In the genomic region with DNA sequence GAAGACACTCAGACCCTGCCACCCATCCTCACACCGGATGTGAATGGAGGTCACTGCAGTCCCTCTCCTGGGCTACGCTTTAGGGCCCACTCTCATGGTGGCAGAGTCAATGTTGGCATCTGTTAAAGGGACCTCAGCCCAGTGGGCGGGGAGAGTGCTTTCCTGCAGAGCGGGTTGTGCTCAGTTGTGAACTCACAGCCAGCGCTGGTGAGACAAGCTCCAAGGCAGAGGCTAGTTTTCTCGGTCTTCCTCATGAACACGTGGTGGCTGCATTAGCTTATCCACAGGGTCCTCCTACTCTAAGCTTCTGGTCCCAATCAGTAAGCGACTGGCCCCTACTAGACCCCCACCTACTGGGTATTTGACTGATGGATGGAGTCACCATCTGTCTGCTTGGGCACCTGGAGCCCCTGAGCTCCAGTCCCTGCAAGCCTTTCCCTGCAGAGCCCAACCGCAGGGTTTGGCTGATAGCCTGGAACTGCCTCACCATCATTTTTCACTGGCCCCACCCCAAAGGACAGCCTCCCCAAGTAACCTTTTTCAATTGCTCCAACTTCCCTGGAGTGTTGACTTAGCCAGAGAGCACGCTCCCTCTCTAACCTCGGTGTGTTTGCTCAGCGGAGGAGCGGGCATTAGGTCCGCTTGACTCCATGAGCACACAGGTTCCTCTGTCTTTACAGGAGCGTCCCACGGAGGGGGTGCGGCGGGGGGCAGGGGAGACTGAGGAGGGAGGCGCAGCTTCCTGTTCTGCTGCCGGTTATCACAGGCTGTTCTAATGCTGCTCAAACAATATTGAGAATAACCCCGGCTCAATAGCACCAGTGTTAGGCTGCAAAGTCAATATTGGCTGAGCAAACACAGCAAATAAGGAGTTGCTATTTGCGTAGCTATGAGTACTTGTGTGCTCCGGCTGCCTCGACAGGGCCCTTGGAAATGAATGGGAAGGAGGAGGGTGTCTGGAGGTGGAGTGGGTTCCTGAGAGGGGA, we compare ENCODE assay signal across 8 cellular contexts.
DNase-seq lines count a peak whose midpoint lies in the region; ATAC-seq and TF ChIP-seq lines count a peak whose summit lies in the region.

No MANE protein-coding gene starts in this region.

- H3K27me3 Mint-ChIP-seq in activated CD8-positive, alpha-beta T cell treated with anti-CD3 and anti-CD28 coated beads for 36 hours = peaks cover 9% of the 10 kb centered on the region
- peaks cover 71% of the 10 kb centered on the region for H3K27me3 Mint-ChIP-seq in stimulated activated memory B cell treated with anti-CD40 and anti-IgM and Interleukin-4, amounts not matched to agents 10 μg/mL and 1 μg/mL and 100 μg/mL, for 72 hours

- H3K36me3 Mint-ChIP-seq in activated CD8-positive, alpha-beta T cell treated with anti-CD3 and anti-CD28 coated beads for 36 hours (ENCODE audit: low read depth) = no peaks in the 10 kb centered on the region
- no peaks in the 10 kb centered on the region for H3K36me3 Mint-ChIP-seq in stimulated activated memory B cell treated with anti-CD40 and anti-IgM and Interleukin-4, amounts not matched to agents 10 μg/mL and 1 μg/mL and 100 μg/mL, for 72 hours

- H3K27me3 ChIP-seq in adrenal gland (no peaks in the 10 kb centered on the region), liver (ENCODE audit: control insufficient read depth in 4 of 4, insufficient read depth in 4 of 4, low read length in 3 of 4) (no peaks in the 10 kb centered on the region)

- no peaks in the 10 kb centered on the region for H3K36me3 ChIP-seq in adrenal gland (replicated peaks in 1 of 2)
- no peaks in the 10 kb centered on the region for H3K36me3 ChIP-seq in liver (ENCODE audit: control insufficient read depth in 4 of 4, insufficient read depth in 3 of 4, low read depth in 1 of 4, low read length in 3 of 4)

- TF ChIP-seq CTCF in AG10803 (conservative IDR thresholded peaks at IDR 0.05; ENCODE audit: low read length) = no peak
- TF ChIP-seq CTCF in adrenal gland (IDR thresholded peaks at IDR 0.05) = no peak
- no peak for TF ChIP-seq CTCF in liver (IDR thresholded peaks at IDR 0.05; ENCODE audit: low read depth, low read length, missing input control)
- TF ChIP-seq CTCF in activated CD8-positive, alpha-beta T cell treated with anti-CD3 and anti-CD28 coated beads for 36 hours (IDR thresholded peaks at IDR 0.05) = no peak

- H3K27ac Mint-ChIP-seq in activated CD8-positive, alpha-beta T cell treated with anti-CD3 and anti-CD28 coated beads for 36 hours = no peak overlapping the region
- H3K27ac Mint-ChIP-seq in stimulated activated memory B cell treated with anti-CD40 and anti-IgM and Interleukin-4, amounts not matched to agents 10 μg/mL and 1 μg/mL and 100 μg/mL, for 72 hours = no peak overlapping the region

- POLR2A ChIA-PET in activated CD8-positive, alpha-beta T cell treated with anti-CD3 and anti-CD28 coated beads for 36 hours (lab: Charles Lee) = no interaction called here

- DNase-seq in AG10803 (ENCODE audit: low read depth) (peak; percentile 22), NCI-H146 (lab: John Stamatoyannopoulos, UW) (peak; percentile 98), adrenal gland (peak in 5 of 7 donors; percentile 40 to 66 (median 59))
- no peak for DNase-seq in activated CD8-positive, alpha-beta T cell treated with anti-CD3 and anti-CD28 coated beads for 36 hours
- no peak for DNase-seq in effector CD8-positive, alpha-beta T cell (lab: John Stamatoyannopoulos, UW)
- no peak for DNase-seq in activated CD8-positive, alpha-beta memory T cell treated with anti-CD3 and anti-CD28 coated beads for 24 hours

- no peaks in the 10 kb centered on the region for H3K9me3 ChIP-seq in adrenal gland (replicated peaks in 1 of 3)
- H3K9me3 ChIP-seq in liver (ENCODE audit: control insufficient read depth in 4 of 4, low read length in 3 of 4) = no peaks in the 10 kb centered on the region

- CTCF ChIA-PET in activated CD8-positive, alpha-beta T cell treated with anti-CD3 and anti-CD28 coated beads for 36 hours (lab: Charles Lee) = no interaction called here

- no peak overlapping the region for H3K9ac ChIP-seq in liver (ENCODE audit: low read depth in 1 of 2, low read length in 2 of 2)

- peaks cover 4% of the 10 kb centered on the region for H3K4me1 Mint-ChIP-seq in activated CD8-positive, alpha-beta T cell treated with anti-CD3 and anti-CD28 coated beads for 36 hours (ENCODE audit: low read depth)
- peaks cover 7% of the 10 kb centered on the region for H3K4me1 Mint-ChIP-seq in stimulated activated memory B cell treated with anti-CD40 and anti-IgM and Interleukin-4, amounts not matched to agents 10 μg/mL and 1 μg/mL and 100 μg/mL, for 72 hours

- WGBS in adrenal gland, 4 donors = 41 to 51% (median 47%) methylated on average over 17 to 24 of the region's 24 CpGs
- WGBS in liver = 20% methylated on average over 24 of the region's 24 CpGs

- H3K4me3 Mint-ChIP-seq in activated CD8-positive, alpha-beta T cell treated with anti-CD3 and anti-CD28 coated beads for 36 hours = no peak overlapping the region
- no peak overlapping the region for H3K4me3 Mint-ChIP-seq in stimulated activated memory B cell treated with anti-CD40 and anti-IgM and Interleukin-4, amounts not matched to agents 10 μg/mL and 1 μg/mL and 100 μg/mL, for 72 hours

- no peak overlapping the region for H3K4me3 ChIP-seq in AG10803 (ENCODE audit: low read length)
- no peak overlapping the region for H3K4me3 ChIP-seq in adrenal gland
- no peak overlapping the region for H3K4me3 ChIP-seq in liver (ENCODE audit: low read depth in 1 of 3, low read length in 3 of 3)

- peak in 1 of 2 donors; percentile 46 for TF ChIP-seq RAD21 in liver (IDR thresholded peaks at IDR 0.05)

- ATAC-seq in activated CD8-positive, alpha-beta T cell treated with anti-CD3 and anti-CD28 coated beads for 36 hours = no peak
- ATAC-seq in stimulated activated memory B cell treated with anti-CD40 and anti-IgM and Interleukin-4, amounts not matched to agents 10 μg/mL and 1 μg/mL and 100 μg/mL, for 72 hours = no peak

- H3K27ac ChIP-seq in adrenal gland = peak overlapping the region in 1 of 5 donors; percentile 16
- peak overlapping the region in 1 of 2 donors; percentile 38 for H3K27ac ChIP-seq in liver (ENCODE audit: low read depth in 1 of 2, low read length in 2 of 2)

- intact Hi-C loops in adrenal gland (cut with DNase I) = no loop called here
- intact Hi-C loops in activated CD8-positive, alpha-beta T cell treated with anti-CD3 and anti-CD28 coated beads for 36 hours (cut with micrococcal nuclease) = no loop called here

- no peak for TF ChIP-seq POLR2A in adrenal gland (IDR thresholded peaks at IDR 0.05)

- H3K4me1 ChIP-seq in adrenal gland (replicated peaks in 1 of 2) (peaks cover 16 to 22% of the 10 kb centered on the region in 2 donors), liver (ENCODE audit: control insufficient read depth in 4 of 4, insufficient read depth in 4 of 4, low read length in 3 of 4) (peaks cover 11 to 29% (median 23%) of the 10 kb centered on the region in 4 donors)

- no peaks in the 10 kb centered on the region for H3K9me3 Mint-ChIP-seq in activated CD8-positive, alpha-beta T cell treated with anti-CD3 and anti-CD28 coated beads for 36 hours
- H3K9me3 Mint-ChIP-seq in stimulated activated memory B cell treated with anti-CD40 and anti-IgM and Interleukin-4, amounts not matched to agents 10 μg/mL and 1 μg/mL and 100 μg/mL, for 72 hours = no peaks in the 10 kb centered on the region

TF ChIP-seq in liver, 16 proteins besides CTCF, POLR2A, EP300 and RAD21 (continues in another document):
- peak in 1 of 2 donors; percentile 45 for TF ChIP-seq GABPA (IDR thresholded peaks at IDR 0.05 in 1 of 2, conservative IDR thresholded peaks at IDR 0.05 in 1 of 2)
- TF ChIP-seq, protein P1, sequence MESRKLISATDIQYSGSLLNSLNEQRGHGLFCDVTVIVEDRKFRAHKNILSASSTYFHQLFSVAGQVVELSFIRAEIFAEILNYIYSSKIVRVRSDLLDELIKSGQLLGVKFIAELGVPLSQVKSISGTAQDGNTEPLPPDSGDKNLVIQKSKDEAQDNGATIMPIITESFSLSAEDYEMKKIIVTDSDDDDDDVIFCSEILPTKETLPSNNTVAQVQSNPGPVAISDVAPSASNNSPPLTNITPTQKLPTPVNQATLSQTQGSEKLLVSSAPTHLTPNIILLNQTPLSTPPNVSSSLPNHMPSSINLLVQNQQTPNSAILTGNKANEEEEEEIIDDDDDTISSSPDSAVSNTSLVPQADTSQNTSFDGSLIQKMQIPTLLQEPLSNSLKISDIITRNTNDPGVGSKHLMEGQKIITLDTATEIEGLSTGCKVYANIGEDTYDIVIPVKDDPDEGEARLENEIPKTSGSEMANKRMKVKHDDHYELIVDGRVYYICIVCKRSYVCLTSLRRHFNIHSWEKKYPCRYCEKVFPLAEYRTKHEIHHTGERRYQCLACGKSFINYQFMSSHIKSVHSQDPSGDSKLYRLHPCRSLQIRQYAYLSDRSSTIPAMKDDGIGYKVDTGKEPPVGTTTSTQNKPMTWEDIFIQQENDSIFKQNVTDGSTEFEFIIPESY (IDR thresholded peaks at IDR 0.05) = peak; percentile 56
- TF ChIP-seq, protein P2, sequence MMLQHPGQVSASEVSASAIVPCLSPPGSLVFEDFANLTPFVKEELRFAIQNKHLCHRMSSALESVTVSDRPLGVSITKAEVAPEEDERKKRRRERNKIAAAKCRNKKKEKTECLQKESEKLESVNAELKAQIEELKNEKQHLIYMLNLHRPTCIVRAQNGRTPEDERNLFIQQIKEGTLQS (IDR thresholded peaks at IDR 0.05) = no peak
- TF ChIP-seq, protein P3, sequence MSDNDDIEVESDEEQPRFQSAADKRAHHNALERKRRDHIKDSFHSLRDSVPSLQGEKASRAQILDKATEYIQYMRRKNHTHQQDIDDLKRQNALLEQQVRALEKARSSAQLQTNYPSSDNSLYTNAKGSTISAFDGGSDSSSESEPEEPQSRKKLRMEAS (IDR thresholded peaks at IDR 0.05) = peak; percentile 57
- TF ChIP-seq NR2F2 (IDR thresholded peaks at IDR 0.05) = no peak
- peak in 1 of 2 donors; percentile 13 for TF ChIP-seq EGR1 (IDR thresholded peaks at IDR 0.05; ENCODE audit: low read depth in 2 of 2)
- peak; percentile 99 for TF ChIP-seq FOXA2 (IDR thresholded peaks at IDR 0.05)
- peak in 1 of 2 donors; percentile 82 for TF ChIP-seq JUND (IDR thresholded peaks at IDR 0.05)
- no peak for TF ChIP-seq HNF4G (IDR thresholded peaks at IDR 0.05)

Comparison
In these comparisons a context has a peak if more than half of its experiments do, and no peak if none do; other contexts are left out.
1. DNase-seq: peak in AG10803 (single experiment), NCI-H146 (single experiment) and adrenal gland (5 of 7); none in activated CD8-positive, alpha-beta T cell treated with anti-CD3 and anti-CD28 coated beads for 36 hours (single experiment), effector CD8-positive, alpha-beta T cell (single experiment) and activated CD8-positive, alpha-beta memory T cell treated with anti-CD3 and anti-CD28 coated beads for 24 hours (single experiment).